Comparison of ENCODE assay signal across 31 cellular contexts in the genomic region with DNA sequence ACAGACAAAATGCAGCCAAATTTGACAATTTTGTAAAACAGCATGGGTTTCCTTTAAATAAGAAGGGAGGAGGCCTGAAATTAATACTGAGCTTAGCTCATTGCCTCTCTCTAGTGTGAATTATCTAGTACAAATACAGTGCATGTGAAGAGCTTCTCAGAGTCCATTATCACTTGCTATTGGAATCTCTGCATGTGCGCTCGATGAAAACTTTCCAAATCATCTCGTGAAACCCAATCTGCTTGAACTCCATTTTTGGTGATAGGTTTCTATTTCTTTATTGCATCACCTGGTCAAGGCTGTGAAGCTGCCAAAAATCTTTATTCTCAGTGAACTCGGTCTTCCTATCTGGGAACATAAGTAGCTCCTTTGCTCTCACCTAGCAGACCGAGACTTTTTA.
"Had no signal": no experiment of that assay in that cellular context is flagged by ENCODE, and none has a peak within 500 bp of the region (broad histone marks: within the 10 kb centered on the region; RNA-seq: fewer than 3 reads in every experiment).

No MANE protein-coding gene starts in this region.

- H3K9ac ChIP-seq: KMS-11 had no signal

- H3K4me2 ChIP-seq: KMS-11 had no signal

- ATAC-seq: activated naive CD4-positive, alpha-beta T cell treated with anti-CD3 and anti-CD28 coated beads, Interleukin-2, amount 50 U/mL, for 72 hours; activated T-cell treated with anti-CD3 and anti-CD28 coated beads, Interleukin-2, amount 50 U/mL, for 4 hours; body of pancreas had no signal

- DNase-seq: activated B cell treated with CpG ODN at 0.5 μM for 24 hours; activated CD4-positive, alpha-beta memory T cell treated with anti-CD3 and anti-CD28 coated beads for 36 hours; activated CD4-positive, alpha-beta T cell treated with anti-CD3 and anti-CD28 coated beads for 4 hours; activated CD4-positive, alpha-beta T cell treated with anti-CD3 and anti-CD28 coated beads, Interleukin-2, amount 50 U/mL, for 1 hour; activated CD4-positive, CD25-positive, alpha-beta regulatory T cell treated with anti-CD3 and anti-CD28 coated beads, Interleukin-2, amount 50 U/mL, for 72 hours; activated CD8-positive, alpha-beta memory T cell treated with anti-CD3 and anti-CD28 coated beads, Interleukin-2, amount 50 U/mL, for 4 hours; activated gamma-delta T cell treated with Interleukin-2 at 50 U/mL for 16 hours; activated naive CD4-positive, alpha-beta T cell treated with anti-CD3 and anti-CD28 coated beads for 36 hours; activated T-cell treated with anti-CD3 and anti-CD28 coated beads for 4 hours; activated T-cell treated with anti-CD3 and anti-CD28 coated beads, Interleukin-2, amount 50 U/mL, for 4 hours; adrenal gland; body of pancreas; cerebellar nuclear complex; MM.1S; MV-4-11; NCI-H1092 treated with DMSO at 0.1 percent for 48 hours; NCI-H1417 treated with DMSO at 0.1 percent for 48 hours; NCI-H1930; NCI-H2107; NCI-H510A treated with DMSO at 0.1 percent for 48 hours; NCI-H526 treated with DMSO at 0.1 percent for 48 hours; NCI-H82; Right ventricle myocardium superior; SW 1271; T-helper 1 cell; T-helper 2 cell; T-helper 9 cell had no signal

- H3K27me3 ChIP-seq: adrenal gland, body of pancreas, breast epithelium had no signal

- H3K4me1 ChIP-seq: adrenal gland, body of pancreas, breast epithelium had no signal

- H3K36me3 ChIP-seq: adrenal gland, breast epithelium had no signal

- H3K4me3 ChIP-seq: adrenal gland, body of pancreas, breast epithelium had no signal

- H3K9me3 ChIP-seq: adrenal gland, body of pancreas, breast epithelium had no signal

- H3K27ac ChIP-seq: adrenal gland, body of pancreas, breast epithelium, KMS-11, VCaP had no signal
